In genomic region chr5:9523090-9523813, GRCh38 we compare ENCODE assay signal across 1 cellular context.
TF ChIP-seq lines count a peak whose summit lies in the region.

No MANE protein-coding gene starts in this region.

TF ChIP-seq in HepG2, 621 proteins besides CTCF, POLR2A, EP300 and RAD21 (continued from another document):
- no peak for TF ChIP-seq FOXP4 (CRISPR knock-in tag; IDR thresholded peaks at IDR 0.05)
- TF ChIP-seq TBX3 (IDR thresholded peaks at IDR 0.05; ENCODE audit: borderline replicate concordance) = no peak
- TF ChIP-seq FLYWCH1 (CRISPR knock-in tag; IDR thresholded peaks at IDR 0.05) = no peak
- no peak for TF ChIP-seq ZSCAN29 (CRISPR knock-in tag; conservative IDR thresholded peaks at IDR 0.05)
